In the genomic region with DNA sequence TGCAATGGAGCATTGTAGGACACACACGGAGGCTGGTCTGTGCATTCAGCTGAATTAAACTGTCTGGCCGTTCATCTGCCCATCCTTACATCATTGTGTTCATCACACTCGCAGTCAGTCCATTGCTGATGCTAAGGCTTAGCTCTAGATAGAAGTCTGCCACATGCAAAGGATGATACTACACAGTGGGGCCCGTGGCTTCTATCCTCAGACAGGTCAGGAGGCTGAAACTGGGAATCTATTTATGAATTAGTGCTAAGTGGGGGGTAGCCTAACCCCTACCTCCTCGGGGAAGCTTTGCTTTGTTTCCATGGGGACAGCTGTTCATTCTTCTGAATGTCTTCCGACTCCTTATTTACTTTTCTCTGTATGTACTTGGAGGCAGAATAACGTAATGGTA, we compare ENCODE assay signal across 34 cellular contexts.
"Had no signal": no experiment of that assay in that cellular context is flagged by ENCODE, and none has a peak within 500 bp of the region (broad histone marks: within the 10 kb centered on the region; RNA-seq: fewer than 3 reads in every experiment).

No MANE protein-coding gene starts in this region.

- H3K27me3 ChIP-seq: MG63 had no signal

- H3K4me3 ChIP-seq: MG63, PC-9 had no signal

- ATAC-seq: activated CD8-positive, alpha-beta memory T cell treated with anti-CD3 and anti-CD28 coated beads, Interleukin-2, amount 10 ng/mL, durations not matched to agents 7 days and 5 days; activated naive CD8-positive, alpha-beta T cell treated with anti-CD3 and anti-CD28 coated beads, Interleukin-2, amount 50 U/mL, for 24 hours; Right ventricle myocardium inferior had no signal

- H3K9me3 Mint-ChIP-seq: activated CD4-positive, alpha-beta memory T cell treated with anti-CD3 and anti-CD28 coated beads, Interleukin-2, amount 10 ng/mL, durations not matched to agents 7 days and 5 days; activated naive CD4-positive, alpha-beta T cell treated with anti-CD3 and anti-CD28 coated beads, Interleukin-2, amount 10 ng/mL, durations not matched to agents 7 days and 5 days; activated naive CD8-positive, alpha-beta T cell treated with anti-CD3 and anti-CD28 coated beads, Interleukin-2, amount 50 U/mL, for 24 hours had no signal

- H2AFZ ChIP-seq: PC-9 had no signal

- H3K4me1 Mint-ChIP-seq: activated CD4-positive, alpha-beta memory T cell treated with anti-CD3 and anti-CD28 coated beads, Interleukin-2, amount 10 ng/mL, durations not matched to agents 7 days and 5 days; activated CD8-positive, alpha-beta memory T cell treated with anti-CD3 and anti-CD28 coated beads, Interleukin-2, amount 10 ng/mL, durations not matched to agents 7 days and 5 days; activated naive CD4-positive, alpha-beta T cell treated with anti-CD3 and anti-CD28 coated beads, Interleukin-2, amount 10 ng/mL, durations not matched to agents 7 days and 5 days; activated naive CD8-positive, alpha-beta T cell treated with anti-CD3 and anti-CD28 coated beads, Interleukin-2, amount 50 U/mL, for 24 hours had no signal

- H3K4me2 ChIP-seq: PC-9 had no signal

- H3K27me3 Mint-ChIP-seq: activated naive CD8-positive, alpha-beta T cell; activated naive CD8-positive, alpha-beta T cell treated with anti-CD3 and anti-CD28 coated beads, Interleukin-2, amount 50 U/mL, for 24 hours; brain had no signal

- H3K27ac Mint-ChIP-seq: activated CD4-positive, alpha-beta memory T cell treated with anti-CD3 and anti-CD28 coated beads, Interleukin-2, amount 10 ng/mL, durations not matched to agents 7 days and 5 days; activated CD8-positive, alpha-beta memory T cell treated with anti-CD3 and anti-CD28 coated beads, Interleukin-2, amount 10 ng/mL, durations not matched to agents 7 days and 5 days; activated naive CD4-positive, alpha-beta T cell treated with anti-CD3 and anti-CD28 coated beads, Interleukin-2, amount 10 ng/mL, durations not matched to agents 7 days and 5 days; activated naive CD8-positive, alpha-beta T cell; activated naive CD8-positive, alpha-beta T cell treated with anti-CD3 and anti-CD28 coated beads, Interleukin-2, amount 50 U/mL, for 24 hours had no signal

- H3K4me3 Mint-ChIP-seq: activated CD4-positive, alpha-beta memory T cell treated with anti-CD3 and anti-CD28 coated beads, Interleukin-2, amount 10 ng/mL, durations not matched to agents 7 days and 5 days; activated CD8-positive, alpha-beta memory T cell treated with anti-CD3 and anti-CD28 coated beads, Interleukin-2, amount 10 ng/mL, durations not matched to agents 7 days and 5 days; activated naive CD4-positive, alpha-beta T cell treated with anti-CD3 and anti-CD28 coated beads, Interleukin-2, amount 10 ng/mL, durations not matched to agents 7 days and 5 days; activated naive CD8-positive, alpha-beta T cell; activated naive CD8-positive, alpha-beta T cell treated with anti-CD3 and anti-CD28 coated beads, Interleukin-2, amount 50 U/mL, for 24 hours; brain had no signal

- DNase-seq: activated CD4-positive, alpha-beta memory T cell treated with anti-CD3 and anti-CD28 coated beads, Interleukin-2, amount 10 ng/mL, durations not matched to agents 7 days and 5 days; activated CD4-positive, alpha-beta T cell treated with anti-CD3 and anti-CD28 coated beads for 1 hour; activated CD4-positive, alpha-beta T cell treated with anti-CD3 and anti-CD28 coated beads for 48 hours; activated CD4-positive, CD25-positive, alpha-beta regulatory T cell; activated CD8-positive, alpha-beta memory T cell treated with anti-CD3 and anti-CD28 coated beads for 24 hours; activated CD8-positive, alpha-beta memory T cell treated with anti-CD3 and anti-CD28 coated beads, Interleukin-2, amount 10 ng/mL, durations not matched to agents 7 days and 5 days; activated CD8-positive, alpha-beta memory T cell treated with anti-CD3 and anti-CD28 coated beads, Interleukin-2, amount 50 U/mL, for 48 hours; activated effector memory CD4-positive, alpha-beta T cell treated with Interleukin-2 at 50 U/mL for 16 hours; activated naive CD4-positive, alpha-beta T cell treated with anti-CD3 and anti-CD28 coated beads, Interleukin-2, amount 10 ng/mL, durations not matched to agents 7 days and 5 days; activated naive CD8-positive, alpha-beta T cell treated with anti-CD3 and anti-CD28 coated beads, Interleukin-2, amount 50 U/mL, for 24 hours; activated T-cell treated with anti-CD3 and anti-CD28 coated beads, Interleukin-2, amount 50 U/mL, for 48 hours; anterior cingulate cortex; central memory CD4-positive, alpha-beta T cell; Kasumi-1; KG1; MG63; NCI-H1048; NCI-H1105 treated with DMSO at 0.1 percent for 48 hours; NCI-H1436; NCI-H1694 treated with DMSO at 0.1 percent for 48 hours; NCI-H2029; NCI-H510A; NCI-H748 treated with DMSO at 0.1 percent for 48 hours; PC-9; SIG-M5; SW 1271; T-helper 1 cell; T-helper 2 cell; T-helper 9 cell; WERI-Rb-1 had no signal

- H3K36me3 Mint-ChIP-seq: activated CD8-positive, alpha-beta memory T cell treated with anti-CD3 and anti-CD28 coated beads, Interleukin-2, amount 10 ng/mL, durations not matched to agents 7 days and 5 days; activated naive CD4-positive, alpha-beta T cell treated with anti-CD3 and anti-CD28 coated beads, Interleukin-2, amount 10 ng/mL, durations not matched to agents 7 days and 5 days; activated naive CD8-positive, alpha-beta T cell; brain had no signal

- H3K9me3 ChIP-seq: MG63 had no signal

- H3K27ac ChIP-seq: PC-9, RWPE1, WERI-Rb-1 had no signal

- H3K36me3 ChIP-seq: MG63, WERI-Rb-1 had no signal
